In the genomic region with DNA sequence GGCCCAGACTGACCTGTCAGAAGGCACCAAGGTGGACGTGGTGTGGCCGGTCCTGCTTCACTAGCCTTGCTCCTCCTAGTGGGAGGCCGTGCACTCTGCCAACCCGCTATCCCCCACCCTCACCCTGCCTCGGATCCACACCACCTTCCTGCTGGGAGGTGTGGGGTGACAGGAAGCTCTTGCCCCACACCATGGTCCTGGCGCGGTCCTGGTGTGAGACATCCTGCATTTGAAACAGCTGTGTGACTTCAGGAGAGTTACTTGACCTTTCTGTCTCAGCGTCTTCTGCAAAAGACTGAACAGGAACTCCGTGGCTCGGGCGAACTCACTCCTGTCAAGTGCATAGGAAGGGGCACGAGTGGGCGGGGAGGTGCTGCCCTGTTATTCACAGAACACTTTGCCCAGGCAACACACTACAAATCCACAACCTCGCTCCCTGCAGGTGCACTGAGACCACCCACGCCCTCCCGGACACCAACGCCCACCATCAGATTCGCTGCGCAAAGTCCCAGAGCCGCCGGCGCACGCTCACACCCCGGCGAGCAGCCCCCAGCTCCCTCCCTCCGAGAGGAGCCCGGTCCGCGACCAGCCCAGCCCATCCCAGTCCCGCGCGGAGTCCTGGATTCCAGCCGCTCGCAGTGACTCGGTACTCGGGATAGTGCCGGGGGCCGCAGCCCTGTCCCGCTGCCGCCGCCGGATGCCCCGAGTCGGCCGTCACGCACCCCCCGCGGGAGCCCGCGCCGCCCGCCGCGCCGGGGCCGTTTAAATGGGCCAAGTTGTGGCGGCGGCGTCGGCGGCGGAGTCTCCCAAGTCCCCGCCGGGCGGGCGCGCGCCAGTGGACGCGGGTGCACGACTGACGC, we compare ENCODE assay signal across 9 cellular contexts. TPM values are rescaled to one million over a fixed set of nuclear protein-coding genes. Genes with fewer than 3 reads are reported as not detected.
A peak's percentile ranks its signal among the peaks of the same experiment; 100 is the strongest.
DNase-seq lines count a peak whose midpoint lies in the region; ATAC-seq, FAIRE-seq and TF ChIP-seq lines count a peak whose summit lies in the region.
"Had no signal": no experiment of that assay in that cellular context is flagged by ENCODE, and none has a peak within 500 bp of the region (broad histone marks: within the 10 kb centered on the region; RNA-seq: fewer than 3 reads in every experiment).

A gene with protein sequence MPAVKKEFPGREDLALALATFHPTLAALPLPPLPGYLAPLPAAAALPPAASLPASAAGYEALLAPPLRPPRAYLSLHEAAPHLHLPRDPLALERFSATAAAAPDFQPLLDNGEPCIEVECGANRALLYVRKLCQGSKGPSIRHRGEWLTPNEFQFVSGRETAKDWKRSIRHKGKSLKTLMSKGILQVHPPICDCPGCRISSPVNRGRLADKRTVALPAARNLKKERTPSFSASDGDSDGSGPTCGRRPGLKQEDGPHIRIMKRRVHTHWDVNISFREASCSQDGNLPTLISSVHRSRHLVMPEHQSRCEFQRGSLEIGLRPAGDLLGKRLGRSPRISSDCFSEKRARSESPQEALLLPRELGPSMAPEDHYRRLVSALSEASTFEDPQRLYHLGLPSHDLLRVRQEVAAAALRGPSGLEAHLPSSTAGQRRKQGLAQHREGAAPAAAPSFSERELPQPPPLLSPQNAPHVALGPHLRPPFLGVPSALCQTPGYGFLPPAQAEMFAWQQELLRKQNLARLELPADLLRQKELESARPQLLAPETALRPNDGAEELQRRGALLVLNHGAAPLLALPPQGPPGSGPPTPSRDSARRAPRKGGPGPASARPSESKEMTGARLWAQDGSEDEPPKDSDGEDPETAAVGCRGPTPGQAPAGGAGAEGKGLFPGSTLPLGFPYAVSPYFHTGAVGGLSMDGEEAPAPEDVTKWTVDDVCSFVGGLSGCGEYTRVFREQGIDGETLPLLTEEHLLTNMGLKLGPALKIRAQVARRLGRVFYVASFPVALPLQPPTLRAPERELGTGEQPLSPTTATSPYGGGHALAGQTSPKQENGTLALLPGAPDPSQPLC (plus strand): TSS at position 793 of the 860 bp plus-strand sequence. CDS start 509 bp downstream, outside the sequence.

- H2AFZ ChIP-seq in mesenchymal stem cell (ENCODE audit: low read depth, low read length) = peak within 1 kb of the TSS; percentile 7

- FAIRE-seq in GM12891 (lab: Jason Lieb, UNC) = peak; percentile 31
- FAIRE-seq: endometrium had no signal

- H3K4ac ChIP-seq in mesenchymal stem cell (ENCODE audit: low read depth in 1 of 2, low read length in 2 of 2) = peak within 1 kb of the TSS; percentile 17 to 82

- peak within 1 kb of the TSS in 1 of 2 experiments; percentile 66 for H3K14ac ChIP-seq in mesenchymal stem cell (ENCODE audit: low read length in 2 of 2)

- H4K8ac ChIP-seq in mesenchymal stem cell (ENCODE audit: low read length) = peak within 1 kb of the TSS; percentile 38

- DNase-seq in GM12891 (ENCODE audit: insufficient read length, low spot score) (no peak), NCI-H226 (peak; percentile 71), mesenchymal stem cell (peak; percentile 84), cerebellar nuclear complex (lab: John Stamatoyannopoulos, UW) (no peak)
- DNase-seq in activated CD8-positive, alpha-beta memory T cell treated with anti-CD3 and anti-CD28 coated beads for 24 hours = peak; percentile 83
- peak; percentile 18 for DNase-seq in stimulated activated CD8-positive, alpha-beta memory T cell treated with anti-CD3 and anti-CD28 coated beads, Interleukin-15, amount 100 ng/mL, for 1 hour (ENCODE audit: low read depth)

- H3K36me3 ChIP-seq in endocrine pancreas (ENCODE audit: control insufficient read depth, insufficient read depth, low read length) = no peaks in the 10 kb centered on the region
- peaks cover 0 to 2% of the 10 kb centered on the region in 2 experiments for H3K36me3 ChIP-seq in mesenchymal stem cell (ENCODE audit: control insufficient read depth in 1 of 2, insufficient read depth in 2 of 2, low read depth in 1 of 2, low read length in 2 of 2)

- H2BK5ac ChIP-seq in mesenchymal stem cell (ENCODE audit: low read depth, low read length, poor library complexity, severe bottlenecking) = no peak within 1 kb of the TSS

- peak within 1 kb of the TSS in 1 of 2 experiments; percentile 95 for H2BK12ac ChIP-seq in mesenchymal stem cell (ENCODE audit: low read length in 2 of 2)

- TF ChIP-seq POLR2A in GM12891 (IDR thresholded peaks at IDR 0.05; ENCODE audit: low read depth, low read length) = no peak

- H3K27ac ChIP-seq in mesenchymal stem cell (ENCODE audit: low read length, poor library complexity, severe bottlenecking) = no peak within 1 kb of the TSS

- peak within 1 kb of the TSS; percentile 79 for H2BK15ac ChIP-seq in mesenchymal stem cell (ENCODE audit: low read depth, poor library complexity, severe bottlenecking)

- no peak within 1 kb of the TSS for H3K4me3 ChIP-seq in endocrine pancreas (ENCODE audit: control insufficient read depth, insufficient read depth, low read length)
- peak within 1 kb of the TSS; percentile 46 to 61 for H3K4me3 ChIP-seq in mesenchymal stem cell (ENCODE audit: insufficient read depth in 1 of 2, low read depth in 1 of 2, low read length in 2 of 2)

- peak within 1 kb of the TSS; percentile 70 for H4K91ac ChIP-seq in mesenchymal stem cell (ENCODE audit: low read length)

- no peaks in the 10 kb centered on the region for H3K4me1 ChIP-seq in endocrine pancreas (ENCODE audit: control insufficient read depth, insufficient read depth, low read length)
- peaks cover 54% of the 10 kb centered on the region for H3K4me1 ChIP-seq in mesenchymal stem cell (ENCODE audit: control insufficient read depth, insufficient read depth, low read depth, low read length)

- H3K79me1 ChIP-seq in mesenchymal stem cell (replicated peaks; ENCODE audit: low read length, poor library complexity, severe bottlenecking) = no peaks in the 10 kb centered on the region

- peak within 1 kb of the TSS; percentile 54 for H3K9ac ChIP-seq in endocrine pancreas (ENCODE audit: control insufficient read depth, insufficient read depth, low read length)
- H3K9ac ChIP-seq in mesenchymal stem cell (ENCODE audit: low read length) = no peak within 1 kb of the TSS

- H3K27me3 ChIP-seq in endocrine pancreas (ENCODE audit: control insufficient read depth, insufficient read depth, low read length) = no peaks in the 10 kb centered on the region
- peaks cover 70 to 72% of the 10 kb centered on the region in 2 experiments for H3K27me3 ChIP-seq in mesenchymal stem cell (ENCODE audit: control insufficient read depth in 1 of 2, insufficient read depth in 1 of 2, low read length in 2 of 2)

- no peak for ATAC-seq in GM18861 (IDR thresholded peaks at IDR 0.05; ENCODE audit: unreplicated experiment)

- peak within 1 kb of the TSS; percentile 23 for H2BK120ac ChIP-seq in mesenchymal stem cell (ENCODE audit: low read depth, low read length)

- WGBS in mesenchymal stem cell = 3% methylated on average over 70 of the region's 72 CpGs

- H3K18ac ChIP-seq in mesenchymal stem cell (ENCODE audit: low read depth in 1 of 2, low read length in 2 of 2) = peak within 1 kb of the TSS; percentile 52 to 92

- H3K9me3 ChIP-seq in endocrine pancreas (ENCODE audit: control insufficient read depth, low read length) (no peaks in the 10 kb centered on the region), mesenchymal stem cell (ENCODE audit: control insufficient read depth, low read length) (no peaks in the 10 kb centered on the region)

- peak within 1 kb of the TSS; percentile 72 for H3K4me2 ChIP-seq in mesenchymal stem cell (ENCODE audit: low read length, poor library complexity, severe bottlenecking)

- H2AK5ac ChIP-seq in mesenchymal stem cell (ENCODE audit: low read length, severe bottlenecking) = no peak within 1 kb of the TSS

- H3K23ac ChIP-seq in mesenchymal stem cell (ENCODE audit: low read length in 2 of 2) = peak within 1 kb of the TSS in 1 of 2 experiments; percentile 97

TF ChIP-seq in GM12891, 5 proteins besides CTCF, POLR2A, EP300 and RAD21:
- TF ChIP-seq SPI1 (IDR thresholded peaks at IDR 0.05; ENCODE audit: low read depth, low read length) (no peak), TAF1 (IDR thresholded peaks at IDR 0.05; ENCODE audit: low read depth, low read length) (no peak), PAX5 (IDR thresholded peaks at IDR 0.05; ENCODE audit: insufficient read depth, low read length, severe bottlenecking) (no peak), POLR2AphosphoS5 (IDR thresholded peaks at IDR 0.05; ENCODE audit: low read depth, low read length) (no peak), POU2F2 (IDR thresholded peaks at IDR 0.05; ENCODE audit: low read depth, low read length) (no peak)
TF ChIP-seq in GM12891: peak in this region for 0.

RNA-seq across cellular contexts. Expression of the gene that starts here (rescaled TPM):
- 0.05 TPM for polyA plus RNA-seq in GM12891 (2012; ENCODE audit: low read depth, missing spikeins)
- 2.2 TPM for polyA plus RNA-seq in mesenchymal stem cell (2013, experiment 1 of 2)
- 1.9 TPM for polyA plus RNA-seq in mesenchymal stem cell (2013, experiment 2 of 2)

Comparison
In these comparisons a context has a peak if more than half of its experiments do, and no peak if none do; other contexts are left out.
1. DNase-seq: peak in NCI-H226 (single experiment), activated CD8-positive, alpha-beta memory T cell treated with anti-CD3 and anti-CD28 coated beads for 24 hours (single experiment), mesenchymal stem cell (single experiment) and stimulated activated CD8-positive, alpha-beta memory T cell treated with anti-CD3 and anti-CD28 coated beads, Interleukin-15, amount 100 ng/mL, for 1 hour (single experiment); none in GM12891 (single experiment) and cerebellar nuclear complex (0 of 2).